Comparison of ENCODE assay signal across 31 cellular contexts in genomic region chr6:21075986-21076385, GRCh38.
"Had no signal": no experiment of that assay in that cellular context is flagged by ENCODE, and none has a peak within 500 bp of the region (broad histone marks: within the 10 kb centered on the region; RNA-seq: fewer than 3 reads in every experiment).

No MANE protein-coding gene starts in this region.

- H3K4me3 ChIP-seq: breast epithelium, cardiac muscle cell, colonic mucosa, esophagus squamous epithelium had no signal

- DNase-seq: activated B cell treated with CpG ODN at 0.5 μM for 24 hours; activated CD4-positive, alpha-beta T cell treated with anti-CD3 and anti-CD28 coated beads for 48 hours; activated CD4-positive, alpha-beta T cell treated with anti-CD3 and anti-CD28 coated beads, Interleukin-2, amount 50 U/mL, for 1 hour; activated CD4-positive, alpha-beta T cell treated with anti-CD3 and anti-CD28 coated beads, Interleukin-2, amount 50 U/mL, for 48 hours; activated CD8-positive, alpha-beta memory T cell treated with anti-CD3 and anti-CD28 coated beads for 24 hours; activated CD8-positive, alpha-beta T cell treated with anti-CD3 and anti-CD28 coated beads for 36 hours; activated effector memory CD4-positive, alpha-beta T cell treated with Interleukin-2 at 50 U/mL for 16 hours; activated gamma-delta T cell treated with Interleukin-2 at 50 U/mL for 16 hours; activated naive CD4-positive, alpha-beta T cell treated with anti-CD3 and anti-CD28 coated beads, Interleukin-2, amount 50 U/mL, for 16 hours; activated naive CD4-positive, alpha-beta T cell treated with Interleukin-2 at 50 U/mL for 16 hours; activated T-cell treated with anti-CD3 and anti-CD28 coated beads, Interleukin-2, amount 50 U/mL, for 4 hours; amniotic stem cell; anterior cingulate cortex; central memory CD4-positive, alpha-beta T cell; cerebellar nuclear complex; colonic mucosa; effector CD8-positive, alpha-beta T cell; esophagus squamous epithelium; foreskin fibroblast; T-helper 1 cell; T-helper 17 cell; T1000; WERI-Rb-1 had no signal

- H3K4me3 Mint-ChIP-seq: activated B cell treated with CpG ODN at 0.5 μM for 24 hours; activated CD8-positive, alpha-beta T cell treated with anti-CD3 and anti-CD28 coated beads for 36 hours; activated naive CD8-positive, alpha-beta T cell; activated T-cell treated with anti-CD3 and anti-CD28 coated beads, Interleukin-2, amount 50 U/mL, for 4 hours; activated T-helper 17 cell treated with anti-CD3 and anti-CD28 coated beads, Interleukin-2, amount 50 U/mL, for 72 hours; brain; T-helper 17 cell; T-helper 2 cell treated with Interferon-gamma antibody and Interleukin-4, amounts not matched to agents 5 μg/mL and 100 μg/mL, for 36 hours had no signal

- H3K36me3 ChIP-seq: breast epithelium, cardiac muscle cell, colonic mucosa had no signal

- H3K27ac ChIP-seq: breast epithelium, cardiac muscle cell, colonic mucosa, epithelial cell of prostate, esophagus squamous epithelium, WERI-Rb-1 had no signal

- H3K27ac Mint-ChIP-seq: activated B cell treated with CpG ODN at 0.5 μM for 24 hours; activated CD8-positive, alpha-beta T cell treated with anti-CD3 and anti-CD28 coated beads for 36 hours; activated naive CD8-positive, alpha-beta T cell; activated T-helper 17 cell treated with anti-CD3 and anti-CD28 coated beads, Interleukin-2, amount 50 U/mL, for 72 hours; brain; T-helper 17 cell; T-helper 2 cell treated with Interferon-gamma antibody and Interleukin-4, amounts not matched to agents 5 μg/mL and 100 μg/mL, for 36 hours had no signal

- H3K4me1 Mint-ChIP-seq: activated B cell treated with CpG ODN at 0.5 μM for 24 hours; activated T-helper 17 cell treated with anti-CD3 and anti-CD28 coated beads, Interleukin-2, amount 50 U/mL, for 72 hours; T-helper 17 cell had no signal

- H3K9me3 ChIP-seq: breast epithelium, colonic mucosa had no signal

- ATAC-seq: activated CD4-positive, CD25-positive, alpha-beta regulatory T cell treated with anti-CD3 and anti-CD28 coated beads, Interleukin-2, amount 50 U/mL, for 24 hours; activated CD8-positive, alpha-beta T cell treated with anti-CD3 and anti-CD28 coated beads for 36 hours; activated T-cell treated with anti-CD3 and anti-CD28 coated beads, Interleukin-2, amount 50 U/mL, for 4 hours; activated T-helper 17 cell treated with anti-CD3 and anti-CD28 coated beads, Interleukin-2, amount 50 U/mL, for 72 hours; T-helper 17 cell had no signal

- H3K4me1 ChIP-seq: breast epithelium, colonic mucosa, esophagus squamous epithelium had no signal

- H3K27me3 Mint-ChIP-seq: activated B cell treated with CpG ODN at 0.5 μM for 24 hours; activated CD8-positive, alpha-beta T cell treated with anti-CD3 and anti-CD28 coated beads for 36 hours; activated naive CD8-positive, alpha-beta T cell; activated T-helper 17 cell treated with anti-CD3 and anti-CD28 coated beads, Interleukin-2, amount 50 U/mL, for 72 hours; brain; T-helper 17 cell had no signal

- H3K27me3 ChIP-seq: breast epithelium, cardiac muscle cell, colonic mucosa, esophagus squamous epithelium had no signal
